1 cellular context compared by ENCODE assay signal in genomic region chr6:142872376-142872775, GRCh38.
TF ChIP-seq lines count a peak whose summit lies in the region.

No MANE protein-coding gene starts in this region.

TF ChIP-seq in GM12878, 131 proteins besides CTCF, POLR2A, EP300 and RAD21 (continued from another document):
- TF ChIP-seq USF2 (IDR thresholded peaks at IDR 0.05; ENCODE audit: borderline replicate concordance, low read depth, low read length), result no peak
- no peak for TF ChIP-seq FOXK2 (IDR thresholded peaks at IDR 0.05)
- TF ChIP-seq HDAC6 (IDR thresholded peaks at IDR 0.05; ENCODE audit: unreplicated experiment), result no peak
- no peak for TF ChIP-seq NFYA (IDR thresholded peaks at IDR 0.05; ENCODE audit: borderline replicate concordance, low read depth, low read length)
- TF ChIP-seq EZH2 (IDR thresholded peaks at IDR 0.05; ENCODE audit: borderline replicate concordance, control insufficient read depth, low read depth, low read length), result no peak
